In the genomic region with DNA sequence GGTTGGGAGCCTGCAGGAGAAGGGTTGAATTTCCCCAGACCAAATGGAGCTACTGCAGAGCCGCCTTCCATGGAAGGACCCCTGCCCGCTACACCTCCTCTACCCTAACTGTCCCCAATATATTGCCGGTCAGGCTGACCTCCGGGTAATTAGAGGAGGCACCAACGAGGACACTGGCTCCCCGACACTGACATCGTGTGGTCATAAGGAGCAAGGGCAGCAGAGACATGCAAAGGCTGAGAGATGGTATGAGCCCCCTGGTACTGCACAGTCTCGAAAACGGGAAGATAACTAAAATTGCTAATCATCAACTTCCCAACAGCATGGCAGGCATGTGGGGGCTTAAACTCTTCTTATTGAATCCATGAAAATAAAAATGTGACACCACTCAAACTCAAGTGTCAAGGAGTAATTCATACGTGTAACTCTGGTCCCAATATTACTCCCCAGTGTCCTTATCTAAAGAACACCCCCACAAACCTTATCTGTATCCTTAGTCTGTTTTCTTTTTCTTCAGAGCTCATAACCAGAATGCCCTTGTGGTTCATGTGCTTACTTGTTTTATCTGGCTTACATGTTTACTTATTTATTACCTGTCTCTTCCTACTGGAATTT, we compare ENCODE assay signal across 2 cellular contexts.
TF ChIP-seq lines count a peak whose summit lies in the region.

No MANE protein-coding gene starts in this region.

TF ChIP-seq in HEK293, 187 proteins besides CTCF, POLR2A, EP300 and RAD21:
- no peak for TF ChIP-seq ZNF426 (tag by site-specific recombination; IDR thresholded peaks at IDR 0.05)
- TF ChIP-seq, protein P1, sequence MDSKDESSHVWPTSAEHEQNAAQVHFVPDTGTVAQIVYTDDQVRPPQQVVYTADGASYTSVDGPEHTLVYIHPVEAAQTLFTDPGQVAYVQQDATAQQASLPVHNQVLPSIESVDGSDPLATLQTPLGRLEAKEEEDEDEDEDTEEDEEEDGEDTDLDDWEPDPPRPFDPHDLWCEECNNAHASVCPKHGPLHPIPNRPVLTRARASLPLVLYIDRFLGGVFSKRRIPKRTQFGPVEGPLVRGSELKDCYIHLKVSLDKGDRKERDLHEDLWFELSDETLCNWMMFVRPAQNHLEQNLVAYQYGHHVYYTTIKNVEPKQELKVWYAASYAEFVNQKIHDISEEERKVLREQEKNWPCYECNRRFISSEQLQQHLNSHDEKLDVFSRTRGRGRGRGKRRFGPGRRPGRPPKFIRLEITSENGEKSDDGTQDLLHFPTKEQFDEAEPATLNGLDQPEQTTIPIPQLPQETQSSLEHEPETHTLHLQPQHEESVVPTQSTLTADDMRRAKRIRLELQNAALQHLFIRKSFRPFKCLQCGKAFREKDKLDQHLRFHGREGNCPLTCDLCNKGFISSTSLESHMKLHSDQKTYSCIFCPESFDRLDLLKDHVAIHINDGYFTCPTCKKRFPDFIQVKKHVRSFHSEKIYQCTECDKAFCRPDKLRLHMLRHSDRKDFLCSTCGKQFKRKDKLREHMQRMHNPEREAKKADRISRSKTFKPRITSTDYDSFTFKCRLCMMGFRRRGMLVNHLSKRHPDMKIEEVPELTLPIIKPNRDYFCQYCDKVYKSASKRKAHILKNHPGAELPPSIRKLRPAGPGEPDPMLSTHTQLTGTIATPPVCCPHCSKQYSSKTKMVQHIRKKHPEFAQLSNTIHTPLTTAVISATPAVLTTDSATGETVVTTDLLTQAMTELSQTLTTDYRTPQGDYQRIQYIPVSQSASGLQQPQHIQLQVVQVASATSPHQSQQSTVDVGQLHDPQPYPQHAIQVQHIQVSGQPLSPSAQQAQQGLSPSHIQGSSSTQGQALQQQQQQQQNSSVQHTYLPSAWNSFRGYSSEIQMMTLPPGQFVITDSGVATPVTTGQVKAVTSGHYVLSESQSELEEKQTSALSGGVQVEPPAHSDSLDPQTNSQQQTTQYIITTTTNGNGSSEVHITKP (tag by site-specific recombination; IDR thresholded peaks at IDR 0.05), result peak; percentile 63
- peak; percentile 74 for TF ChIP-seq ZNF654 (tag by site-specific recombination; IDR thresholded peaks at IDR 0.05; ENCODE audit: low read depth)
TF ChIP-seq in HEK293: peak in this region for 2.

TF ChIP-seq in H1, 55 proteins besides CTCF, POLR2A, EP300 and RAD21:
- no peak for TF ChIP-seq CHD2 (IDR thresholded peaks at IDR 0.05; ENCODE audit: low read length)
- peak; percentile 38; the same call in 1 of the 2 replicates for TF ChIP-seq JUND (IDR thresholded peaks at IDR 0.05; ENCODE audit: low read length)
